In genomic region chr18:79380816-79381806, GRCh38 we compare ENCODE assay signal across 9 cellular contexts. TPM values are rescaled to one million over a fixed set of nuclear protein-coding genes. Genes with fewer than 3 reads are reported as not detected.
DNase-seq lines count a peak whose midpoint lies in the region; ATAC-seq and TF ChIP-seq lines count a peak whose summit lies in the region.
"Had no signal": no experiment of that assay in that cellular context is flagged by ENCODE, and none has a peak within 500 bp of the region (broad histone marks: within the 10 kb centered on the region; RNA-seq: fewer than 3 reads in every experiment).

No MANE protein-coding gene starts in this region.

- no peak overlapping the region for H3K4me3 Mint-ChIP-seq in CD8-positive, alpha-beta T cell

- no peaks in the 10 kb centered on the region for H3K27me3 ChIP-seq in CD8-positive, alpha-beta T cell (ENCODE audit: insufficient read depth, low read length)

- no peak overlapping the region for H3K4me3 ChIP-seq in CD8-positive, alpha-beta T cell (ENCODE audit: low read depth, low read length)
- H3K4me3 ChIP-seq: SK-N-MC had no signal

- CTCF ChIA-PET in CD8-positive, alpha-beta T cell (lab: Charles Lee) = interaction anchor here (0.7 to 12.3 kb wide), 28 partner anchors 8 to 267 kb away, joined by 3 to 223 read pairs (median 4); no protein-coding TSS in a partner anchor

- H3K9me3 Mint-ChIP-seq in CD8-positive, alpha-beta T cell = no peaks in the 10 kb centered on the region

- peaks cover 4% of the 10 kb centered on the region for H3K36me3 ChIP-seq in CD8-positive, alpha-beta T cell (ENCODE audit: insufficient read depth, low read length)

- no peak overlapping the region for H3K27ac Mint-ChIP-seq in CD8-positive, alpha-beta T cell

- POLR2A ChIA-PET in CD8-positive, alpha-beta T cell (lab: Charles Lee) = no interaction called here

- peak; percentile 60 for ATAC-seq in CD8-positive, alpha-beta T cell
- ATAC-seq in GM19452 (IDR thresholded peaks at IDR 0.05; ENCODE audit: unreplicated experiment) (peak; percentile 47), HG03521 (IDR thresholded peaks at IDR 0.05; ENCODE audit: unreplicated experiment) (no peak), HG03442 (IDR thresholded peaks at IDR 0.05; ENCODE audit: unreplicated experiment) (no peak)

- TF ChIP-seq CTCF in CD8-positive, alpha-beta T cell (IDR thresholded peaks at IDR 0.05) = peak; percentile 92

- no peaks in the 10 kb centered on the region for H3K27me3 Mint-ChIP-seq in CD8-positive, alpha-beta T cell (ENCODE audit: low read depth)

- DNase-seq in CD8-positive, alpha-beta T cell = peak; percentile 50 to 80 (median 57)
- DNase-seq in NCI-H460 (ENCODE audit: extremely low read depth, low read depth) = peak; percentile 46
- peak; percentile 70 for DNase-seq in activated T-cell treated with anti-CD3 and anti-CD28 coated beads for 4 hours
- peak; percentile 48 for DNase-seq in fibroblast of peridontal ligament (ENCODE audit: extremely low read depth)
- peak in 43 of 56 donors; percentile 20 to 80 (median 52) for DNase-seq in nucleus accumbens (lab: John Stamatoyannopoulos, UW)

- peaks cover 7% of the 10 kb centered on the region for H3K4me1 ChIP-seq in CD8-positive, alpha-beta T cell (ENCODE audit: insufficient read depth, low read length)

- intact Hi-C loops in CD8-positive, alpha-beta T cell (cut with DNase I, micrococcal nuclease) = loop anchor here in 1 of 2 experiments (1.0 to 5.0 kb wide), 2 partner anchors 25 to 56 kb away; no protein-coding TSS in a partner anchor

- peaks cover 7% of the 10 kb centered on the region for H3K4me1 Mint-ChIP-seq in CD8-positive, alpha-beta T cell (ENCODE audit: low read depth)

- no peak overlapping the region for H3K27ac ChIP-seq in CD8-positive, alpha-beta T cell (ENCODE audit: low read depth, low read length)
- H3K27ac ChIP-seq: SK-N-MC had no signal

- no peaks in the 10 kb centered on the region for H3K9me3 ChIP-seq in CD8-positive, alpha-beta T cell (ENCODE audit: low read length)

- H3K36me3 Mint-ChIP-seq in CD8-positive, alpha-beta T cell = peaks cover 23% of the 10 kb centered on the region

RNA-seq across cellular contexts. Expression of gene NFATC1, which starts 14.6 kb away (rescaled TPM):
- 10 to 100 TPM; 91.1 to 93.7 TPM for total RNA-seq in CD8-positive, alpha-beta T cell
- 1.5 and 1.8 TPM in 2 replicates for total RNA-seq in NCI-H460 (2014; rRNA removed; shearing (Covaris generic))
- polyA plus RNA-seq in NCI-H460 (2014; cell fraction: nucleus; rRNA removed) = 4.4 TPM in 2 replicates

Comparison
In these comparisons a context has a peak if more than half of its experiments do, and no peak if none do; other contexts are left out.
1. ATAC-seq: peak in CD8-positive, alpha-beta T cell (single experiment) and GM19452 (single experiment); none in HG03521 (single experiment) and HG03442 (single experiment).
2. RNA of gene NFATC1, which starts 14.6 kb away (total RNA-seq): 91.1 to 93.7 TPM in CD8-positive, alpha-beta T cell; 1.5 to 1.8 TPM in NCI-H460; every median in the first group is over 10 times any median in the second.
3. Peak in every context shown above with its lines, with median percentiles within 50 percentile points of each other: DNase-seq.